In the genomic region with DNA sequence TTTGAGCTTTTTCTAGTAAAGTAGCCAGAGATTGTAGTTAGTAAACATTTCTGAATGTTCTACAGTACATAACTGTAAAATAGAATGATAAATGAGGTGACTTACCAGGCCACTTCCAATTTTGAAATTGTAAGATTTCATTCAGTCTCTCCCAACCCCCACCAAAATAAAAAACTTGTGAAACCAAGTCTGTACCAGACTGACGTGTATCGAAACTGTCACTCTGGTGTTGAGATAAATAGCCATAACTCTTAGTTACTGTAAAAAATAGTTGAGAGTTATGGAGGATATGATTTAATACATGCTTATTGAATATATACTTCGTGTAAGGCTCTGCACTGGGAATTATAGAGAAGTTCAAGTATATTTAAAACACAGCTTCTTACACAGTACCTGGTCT, we compare ENCODE assay signal across 22 cellular contexts.
DNase-seq lines count a peak whose midpoint lies in the region; ATAC-seq, FAIRE-seq and TF ChIP-seq lines count a peak whose summit lies in the region.
"Had no signal": no experiment of that assay in that cellular context is flagged by ENCODE, and none has a peak within 500 bp of the region (broad histone marks: within the 10 kb centered on the region; RNA-seq: fewer than 3 reads in every experiment).

No MANE protein-coding gene starts in this region.

- H3K4me2 ChIP-seq in A549 = no peak overlapping the region
- H3K4me2 ChIP-seq: GM23338 had no signal

- no peak for DNase-seq in A549 (ENCODE audit: low read depth in 1 of 2, low spot score in 1 of 2)
- DNase-seq in SJSA1 (ENCODE audit: low read depth in 1 of 2, low spot score in 2 of 2) = no peak
- DNase-seq in transverse colon = no peak
- no peak for DNase-seq in RPMI8226
- DNase-seq in BE2C = no peak
- DNase-seq: activated CD4-positive, alpha-beta T cell treated with anti-CD3 and anti-CD28 coated beads for 4 hours; DMS79; dorsolateral prefrontal cortex; foreskin keratinocyte; left lung; NCI-H1694; NCI-H345; nephron progenitor cell; posterior cingulate gyrus; SIG-M5; upper lobe of right lung had no signal

- FAIRE-seq in A549 (lab: Jason Lieb, UNC) = peak; percentile 23
- FAIRE-seq: A204.1 had no signal

- TF ChIP-seq CTCF in A549 (IDR thresholded peaks at IDR 0.05) = no peak
- no peak for TF ChIP-seq CTCF in transverse colon (IDR thresholded peaks at IDR 0.05)
- no peak for TF ChIP-seq CTCF in BE2C (IDR thresholded peaks at IDR 0.05; ENCODE audit: low read depth, low read length)

- POLR2A ChIA-PET in A549 (lab: Yijun Ruan, JAX) = no interaction called here

- intact Hi-C loops in transverse colon (cut with DNase I; ENCODE audit: low total_unique reads) = no loop called here

- WGBS in A549 (ENCODE audit: missing lambda C conversion rate) = 38% methylated on average over 3 of the region's 3 CpGs
- WGBS in transverse colon (ENCODE audit: low coverage in 1 of 2), 2 donors = 54 to 69% methylated on average over 3 of the region's 3 CpGs

- in situ Hi-C loops in transverse colon (cut with MboI; ENCODE audit: low pct_ligation_motif_present in 1 of 4, low pct_unique_long_range_greater_than_20kb in 1 of 4, low sequenced_read_pairs in 3 of 4) = no loop called here

- TF ChIP-seq RAD21 in A549 (conservative IDR thresholded peaks at IDR 0.05 in 1 of 2, IDR thresholded peaks at IDR 0.05 in 1 of 2) = no peak

- H3K4me3 ChIP-seq in A549 (no peak overlapping the region), SJSA1 (no peak overlapping the region), transverse colon (no peak overlapping the region), BE2C (ENCODE audit: low read depth, low read length) (no peak overlapping the region)
- H3K4me3 ChIP-seq: ascending aorta, dorsolateral prefrontal cortex, GM23338, left lung, upper lobe of right lung had no signal

- TF ChIP-seq POLR2A in A549 (IDR thresholded peaks at IDR 0.05; ENCODE audit: low read length) = no peak
- no peak for TF ChIP-seq POLR2A in transverse colon (IDR thresholded peaks at IDR 0.05)

- H3K27ac ChIP-seq in A549 (no peak overlapping the region), SJSA1 (peak overlapping the region; percentile 42; the same call in 1 of the 2 replicates), transverse colon (no peak overlapping the region)
- H3K27ac ChIP-seq: ascending aorta, dorsolateral prefrontal cortex, foreskin keratinocyte, left lung, upper lobe of right lung had no signal

- CTCF ChIA-PET in A549 (lab: Yijun Ruan, JAX) = interaction anchor here (0.9 kb wide), 1 partner anchor 25 kb away, joined by 3 read pairs; no protein-coding TSS in a partner anchor

- ATAC-seq in A549 = no peak
- peak; percentile 90 for ATAC-seq in GM19351 (IDR thresholded peaks at IDR 0.05; ENCODE audit: unreplicated experiment)
- ATAC-seq in HG02884 (IDR thresholded peaks at IDR 0.05; ENCODE audit: unreplicated experiment) = peak; percentile 65
- no peak for ATAC-seq in HG02642 (IDR thresholded peaks at IDR 0.05; ENCODE audit: poor library complexity, unreplicated experiment)
- ATAC-seq: foreskin keratinocyte, GM23338, left lung, upper lobe of right lung had no signal

- no peaks in the 10 kb centered on the region for H3K9me3 ChIP-seq in A549
- no peaks in the 10 kb centered on the region for H3K9me3 ChIP-seq in SJSA1 (replicated peaks)
- H3K9me3 ChIP-seq in transverse colon = no peaks in the 10 kb centered on the region
- no peaks in the 10 kb centered on the region; the same call in 1 of the 2 replicates for H3K9me3 ChIP-seq in BE2C
- H3K9me3 ChIP-seq: ascending aorta, left lung, upper lobe of right lung had no signal

- no peaks in the 10 kb centered on the region for H3K36me3 ChIP-seq in SJSA1
- H3K36me3 ChIP-seq in transverse colon = no peaks in the 10 kb centered on the region
- no peaks in the 10 kb centered on the region for H3K36me3 ChIP-seq in BE2C
- H3K36me3 ChIP-seq: ascending aorta, left lung, upper lobe of right lung had no signal

- H3K27me3 ChIP-seq in SJSA1 (replicated peaks) = no peaks in the 10 kb centered on the region
- H3K27me3 ChIP-seq in transverse colon = no peaks in the 10 kb centered on the region
- H3K27me3 ChIP-seq in BE2C = no peaks in the 10 kb centered on the region
- H3K27me3 ChIP-seq: ascending aorta, dorsolateral prefrontal cortex, foreskin keratinocyte, left lung, upper lobe of right lung had no signal

- TF ChIP-seq EP300 in A549 (IDR thresholded peaks at IDR 0.05) = no peak
- no peak for TF ChIP-seq EP300 in transverse colon (IDR thresholded peaks at IDR 0.05; ENCODE audit: low read depth)

- H3K4me1 ChIP-seq in A549 = no peaks in the 10 kb centered on the region
- peaks cover 18% of the 10 kb centered on the region for H3K4me1 ChIP-seq in SJSA1 (replicated peaks)
- H3K4me1 ChIP-seq in transverse colon = peaks cover 0 to 5% (median 0%) of the 10 kb centered on the region in 4 donors
- no peaks in the 10 kb centered on the region for H3K4me1 ChIP-seq in BE2C
- H3K4me1 ChIP-seq: ascending aorta, foreskin keratinocyte, left lung had no signal

TF ChIP-seq in A549, 52 proteins besides CTCF, POLR2A, EP300 and RAD21:
- TF ChIP-seq RNF2 (IDR thresholded peaks at IDR 0.05; ENCODE audit: borderline replicate concordance, low read depth) = no peak
- no peak for TF ChIP-seq MYC (IDR thresholded peaks at IDR 0.05; ENCODE audit: borderline replicate concordance, low read length)
- no peak for TF ChIP-seq FOSB (CRISPR knock-in tag; IDR thresholded peaks at IDR 0.05)
- no peak for TF ChIP-seq ZSCAN20 (CRISPR knock-in tag; IDR thresholded peaks at IDR 0.05)
- no peak for TF ChIP-seq SREBF2 (IDR thresholded peaks at IDR 0.05)
- no peak for TF ChIP-seq RARB (CRISPR knock-in tag; IDR thresholded peaks at IDR 0.05)
- TF ChIP-seq ZFP36 (IDR thresholded peaks at IDR 0.05; ENCODE audit: borderline replicate concordance, partially characterized antibody) = no peak
- no peak for TF ChIP-seq KDM5A (IDR thresholded peaks at IDR 0.05)
- TF ChIP-seq ZC3H11A (IDR thresholded peaks at IDR 0.05) = no peak
- no peak for TF ChIP-seq NFE2L2 (conservative IDR thresholded peaks at IDR 0.05; ENCODE audit: low read length)
- TF ChIP-seq PHF8 (IDR thresholded peaks at IDR 0.05; ENCODE audit: borderline replicate concordance, low read depth) = no peak
- no peak for TF ChIP-seq HEYL (CRISPR knock-in tag; IDR thresholded peaks at IDR 0.05)
- no peak for TF ChIP-seq EHF (CRISPR knock-in tag; IDR thresholded peaks at IDR 0.05)
- TF ChIP-seq, protein P1, sequence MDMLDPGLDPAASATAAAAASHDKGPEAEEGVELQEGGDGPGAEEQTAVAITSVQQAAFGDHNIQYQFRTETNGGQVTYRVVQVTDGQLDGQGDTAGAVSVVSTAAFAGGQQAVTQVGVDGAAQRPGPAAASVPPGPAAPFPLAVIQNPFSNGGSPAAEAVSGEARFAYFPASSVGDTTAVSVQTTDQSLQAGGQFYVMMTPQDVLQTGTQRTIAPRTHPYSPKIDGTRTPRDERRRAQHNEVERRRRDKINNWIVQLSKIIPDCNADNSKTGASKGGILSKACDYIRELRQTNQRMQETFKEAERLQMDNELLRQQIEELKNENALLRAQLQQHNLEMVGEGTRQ (IDR thresholded peaks at IDR 0.05) = no peak
- no peak for TF ChIP-seq HOXB5 (CRISPR knock-in tag; IDR thresholded peaks at IDR 0.05)
- no peak for TF ChIP-seq ZNF302 (CRISPR knock-in tag; IDR thresholded peaks at IDR 0.05)
- TF ChIP-seq, protein P2, sequence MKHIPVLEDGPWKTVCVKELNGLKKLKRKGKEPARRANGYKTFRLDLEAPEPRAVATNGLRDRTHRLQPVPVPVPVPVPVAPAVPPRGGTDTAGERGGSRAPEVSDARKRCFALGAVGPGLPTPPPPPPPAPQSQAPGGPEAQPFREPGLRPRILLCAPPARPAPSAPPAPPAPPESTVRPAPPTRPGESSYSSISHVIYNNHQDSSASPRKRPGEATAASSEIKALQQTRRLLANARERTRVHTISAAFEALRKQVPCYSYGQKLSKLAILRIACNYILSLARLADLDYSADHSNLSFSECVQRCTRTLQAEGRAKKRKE (CRISPR knock-in tag; IDR thresholded peaks at IDR 0.05; ENCODE audit: low read depth) = no peak
- TF ChIP-seq, protein P3, sequence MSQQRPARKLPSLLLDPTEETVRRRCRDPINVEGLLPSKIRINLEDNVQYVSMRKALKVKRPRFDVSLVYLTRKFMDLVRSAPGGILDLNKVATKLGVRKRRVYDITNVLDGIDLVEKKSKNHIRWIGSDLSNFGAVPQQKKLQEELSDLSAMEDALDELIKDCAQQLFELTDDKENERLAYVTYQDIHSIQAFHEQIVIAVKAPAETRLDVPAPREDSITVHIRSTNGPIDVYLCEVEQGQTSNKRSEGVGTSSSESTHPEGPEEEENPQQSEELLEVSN (IDR thresholded peaks at IDR 0.05; ENCODE audit: borderline replicate concordance, low read depth) = no peak
TF ChIP-seq in A549: peak in this region for 0.

Comparison
In these comparisons a context has a peak if more than half of its experiments do, and no peak if none do; other contexts are left out.
1. ATAC-seq: peak in GM19351 (single experiment) and HG02884 (single experiment); none in A549 (0 of 2) and HG02642 (single experiment).